ENCODE assay signal across 9 cellular contexts in the genomic region with DNA sequence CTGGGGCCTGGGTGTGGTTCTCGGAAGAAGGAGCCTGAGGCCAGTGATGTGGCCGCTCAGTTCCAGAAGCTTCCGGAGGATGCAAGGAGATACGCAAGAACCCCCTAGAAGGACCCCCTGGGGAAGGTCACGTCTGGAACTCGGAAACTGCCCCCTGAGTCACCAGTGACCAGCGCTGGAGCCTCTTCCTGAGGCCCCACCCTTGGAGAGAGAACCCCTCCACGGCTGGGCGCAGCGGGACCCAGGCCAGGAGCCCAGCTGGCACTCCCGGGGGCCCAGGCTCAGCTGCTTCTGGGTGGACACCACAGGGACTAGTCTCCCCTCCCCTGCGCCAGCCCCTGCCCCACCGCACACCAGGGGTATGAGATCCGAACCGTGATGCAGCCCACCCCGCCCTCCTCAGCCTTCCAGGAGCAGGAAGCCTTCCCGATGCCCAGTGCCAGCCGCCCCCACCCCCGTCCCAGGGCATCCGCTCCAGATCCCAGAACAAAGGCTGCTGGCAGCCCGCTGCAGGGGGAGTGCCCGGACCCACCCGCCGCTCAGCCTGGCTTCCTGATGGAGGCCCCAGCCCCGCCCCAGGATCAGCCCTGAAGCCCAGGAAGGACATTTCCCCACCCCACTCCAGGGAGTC. TPM values are rescaled to one million over a fixed set of nuclear protein-coding genes. Genes with fewer than 3 reads are reported as not detected.
DNase-seq lines count a peak whose midpoint lies in the region; ATAC-seq and TF ChIP-seq lines count a peak whose summit lies in the region.
"Had no signal": no experiment of that assay in that cellular context is flagged by ENCODE, and none has a peak within 500 bp of the region (broad histone marks: within the 10 kb centered on the region; RNA-seq: fewer than 3 reads in every experiment).

No MANE protein-coding gene starts in this region.

- WGBS in right lobe of liver (ENCODE audit: insufficient coverage, low coverage, low lambda C conversion rate, missing lambda C conversion rate) = 40% methylated on average over 5 of the region's 25 CpGs

- H3K36me3 ChIP-seq in duodenal mucosa (ENCODE audit: control insufficient read depth in 1 of 2, insufficient read depth in 2 of 2, low read length in 2 of 2) (no peaks in the 10 kb centered on the region), right lobe of liver (no peaks in the 10 kb centered on the region), upper lobe of right lung (no peaks in the 10 kb centered on the region)

- H3K9me3 ChIP-seq in duodenal mucosa (ENCODE audit: control insufficient read depth in 1 of 2, low read length in 2 of 2) (no peaks in the 10 kb centered on the region), right lobe of liver (no peaks in the 10 kb centered on the region), upper lobe of right lung (no peaks in the 10 kb centered on the region)

- ATAC-seq in right lobe of liver (peak in 2 of 4 donors; percentile 1), upper lobe of right lung (peak; percentile 1)

- peak; percentile 99 for DNase-seq in NCI-H460 (ENCODE audit: extremely low read depth, low read depth)
- DNase-seq in right lobe of liver = peak; percentile 40 to 55 (median 52)
- no peak for DNase-seq in upper lobe of right lung
- no peak for DNase-seq in GM03348 (ENCODE audit: low spot score)
- DNase-seq in posterior vena cava (ENCODE audit: low spot score) = no peak
- DNase-seq in SIG-M5 (lab: John Stamatoyannopoulos, UW) = no peak
- DNase-seq: head of caudate nucleus had no signal

- TF ChIP-seq POLR2A in right lobe of liver (IDR thresholded peaks at IDR 0.05) = no peak

- H3K4me3 ChIP-seq in duodenal mucosa (ENCODE audit: low read depth in 1 of 2, low read length in 2 of 2) (no peak overlapping the region), right lobe of liver (no peak overlapping the region), upper lobe of right lung (no peak overlapping the region)
- H3K4me3 ChIP-seq: smooth muscle cell had no signal

- H3K9ac ChIP-seq in duodenal mucosa (ENCODE audit: low read depth in 1 of 2, low read length in 2 of 2) = no peak overlapping the region

- intact Hi-C loops in right lobe of liver (cut with DNase I) = loop anchor here in 1 of 2 donors (10.0 kb wide), 1 partner anchor 55 kb away; the partner anchor contains the start of gene ADRM1
- intact Hi-C loops in upper lobe of right lung (cut with DNase I) = no loop called here
- intact Hi-C loops in posterior vena cava (cut with DNase I) = loop anchor here in 1 of 2 donors (10.0 kb wide), 1 partner anchor 45 kb away; no protein-coding TSS in a partner anchor

- peaks cover 0 to 1% of the 10 kb centered on the region in 2 donors for H3K27me3 ChIP-seq in duodenal mucosa (ENCODE audit: control insufficient read depth in 1 of 2, insufficient read depth in 2 of 2, low read length in 2 of 2)
- H3K27me3 ChIP-seq in right lobe of liver = no peaks in the 10 kb centered on the region
- H3K27me3 ChIP-seq in upper lobe of right lung = no peaks in the 10 kb centered on the region

- peak overlapping the region; percentile 58 for H3K27ac ChIP-seq in duodenal mucosa (ENCODE audit: low read depth, low read length)
- H3K27ac ChIP-seq in right lobe of liver = peak overlapping the region in 2 of 3 donors; percentile 47 to 66
- H3K27ac ChIP-seq in upper lobe of right lung = peak overlapping the region; percentile 83

- H3K4me1 ChIP-seq in duodenal mucosa (ENCODE audit: control insufficient read depth in 1 of 2, insufficient read depth in 2 of 2, low read length in 2 of 2) = peaks cover 7 to 35% of the 10 kb centered on the region in 2 donors
- peaks cover 0 to 61% (median 29%) of the 10 kb centered on the region in 4 donors for H3K4me1 ChIP-seq in right lobe of liver
- peaks cover 86% of the 10 kb centered on the region for H3K4me1 ChIP-seq in upper lobe of right lung

- TF ChIP-seq CTCF in right lobe of liver (IDR thresholded peaks at IDR 0.05) (no peak), upper lobe of right lung (IDR thresholded peaks at IDR 0.05) (no peak)

RNA-seq across cellular contexts. Expression of gene LAMA5, which starts 7.5 kb away (rescaled TPM):
- total RNA-seq in NCI-H460 (2014; rRNA removed; shearing (Covaris generic)) = 169 and 171 TPM in 2 replicates
- 606 and 655 TPM in 2 replicates for polyA plus RNA-seq in NCI-H460 (2014; cell fraction: nucleus; rRNA removed)
- total RNA-seq in right lobe of liver (10 to 100 TPM; 30.3 to 80.8 (median 47.1) TPM), upper lobe of right lung (279 TPM), posterior vena cava (100 to 1,000 TPM; 131 to 183 TPM)

RNA-seq across cellular contexts. Expression of gene RPS21, which starts 27.3 kb away (rescaled TPM):
- total RNA-seq in NCI-H460 (2014; rRNA removed; shearing (Covaris generic)) = 1,658 and 1,943 TPM in 2 replicates
- 3,089 and 4,487 TPM in 2 replicates for polyA plus RNA-seq in NCI-H460 (2014; cell fraction: nucleus; rRNA removed)
- total RNA-seq in right lobe of liver (100 to 1,000 TPM; 339 to 696 (median 413) TPM), upper lobe of right lung (1,050 TPM), posterior vena cava (1,000 to 10,000 TPM; 1,227 to 1,253 TPM)

RNA-seq across cellular contexts. Expression of gene CABLES2, which starts 47.5 kb away (rescaled TPM):
- 2.1 and 3.1 TPM in 2 replicates for total RNA-seq in NCI-H460 (2014; rRNA removed; shearing (Covaris generic))
- 4.2 and 6.5 TPM in 2 replicates for polyA plus RNA-seq in NCI-H460 (2014; cell fraction: nucleus; rRNA removed)
- total RNA-seq in right lobe of liver (1 to 10 TPM; 1.4 to 2.9 (median 2.5) TPM), upper lobe of right lung (4.1 TPM), posterior vena cava (1 to 10 TPM; 3.4 to 3.8 TPM)

RNA-seq across cellular contexts. Expression of gene ADRM1, which starts 56.8 kb away (rescaled TPM):
- 142 and 176 TPM in 2 replicates for total RNA-seq in NCI-H460 (2014; rRNA removed; shearing (Covaris generic))
- 281 and 296 TPM in 2 replicates for polyA plus RNA-seq in NCI-H460 (2014; cell fraction: nucleus; rRNA removed)
- total RNA-seq in right lobe of liver = 100 to 1,000 TPM in 2 of 6 experiments, 10 to 100 TPM in 4; 49.5 to 139 (median 55.7) TPM
- 73.4 TPM for total RNA-seq in upper lobe of right lung
- total RNA-seq in posterior vena cava = 10 to 100 TPM; 60.9 to 70.3 TPM

Comparison
In these comparisons a context has a peak if more than half of its experiments do, and no peak if none do; other contexts are left out.
1. DNase-seq: peak in NCI-H460 (single experiment) and right lobe of liver (3 of 3); none in upper lobe of right lung (single experiment), GM03348 (single experiment), posterior vena cava (single experiment) and SIG-M5 (single experiment).
2. Peak in every context shown above with its lines, with median percentiles within 50 percentile points of each other: H3K27ac ChIP-seq.